In genomic region chr20:19277381-19277780, GRCh38 we compare ENCODE assay signal across 23 cellular contexts.
"Had no signal": no experiment of that assay in that cellular context is flagged by ENCODE, and none has a peak within 500 bp of the region (broad histone marks: within the 10 kb centered on the region; RNA-seq: fewer than 3 reads in every experiment).

No MANE protein-coding gene starts in this region.

- H3K27ac ChIP-seq: foreskin keratinocyte, lower lobe of right lung, sigmoid colon, transverse colon had no signal

- H3K4me1 ChIP-seq: foreskin keratinocyte had no signal

- H3K27me3 ChIP-seq: sigmoid colon, transverse colon had no signal

- H3K4me3 ChIP-seq: lower lobe of right lung, mucosa of descending colon, sigmoid colon, smooth muscle cell, transverse colon had no signal

- H3K27me3 Mint-ChIP-seq: activated CD4-positive, alpha-beta T cell treated with anti-CD3 and anti-CD28 coated beads for 36 hours; activated naive CD8-positive, alpha-beta T cell treated with anti-CD3 and anti-CD28 coated beads, Interleukin-2, amount 10 ng/mL, durations not matched to agents 7 days and 5 days; activated T-cell treated with anti-CD3 and anti-CD28 coated beads, Interleukin-2, amount 50 U/mL, for 24 hours; dendritic cell treated with granulocyte-macrophage colony-stimulating factor and Interleukin-4, amounts not matched to agents 40 ng/mL and 50 ng/mL, for 4 days had no signal

- H3K36me3 Mint-ChIP-seq: activated naive CD8-positive, alpha-beta T cell treated with anti-CD3 and anti-CD28 coated beads, Interleukin-2, amount 10 ng/mL, durations not matched to agents 7 days and 5 days; stimulated activated naive B cell treated with anti-CD40 and anti-IgM and Interleukin-4, amounts not matched to agents 10 μg/mL and 1 μg/mL and 100 μg/mL, for 72 hours had no signal

- H3K4me3 Mint-ChIP-seq: activated CD4-positive, alpha-beta T cell treated with anti-CD3 and anti-CD28 coated beads for 36 hours; activated naive CD8-positive, alpha-beta T cell treated with anti-CD3 and anti-CD28 coated beads, Interleukin-2, amount 10 ng/mL, durations not matched to agents 7 days and 5 days; activated T-cell treated with anti-CD3 and anti-CD28 coated beads, Interleukin-2, amount 50 U/mL, for 24 hours; dendritic cell treated with granulocyte-macrophage colony-stimulating factor and Interleukin-4, amounts not matched to agents 40 ng/mL and 50 ng/mL, for 4 days; neural crest cell; stimulated activated naive B cell treated with anti-CD40 and anti-IgM and Interleukin-4, amounts not matched to agents 10 μg/mL and 1 μg/mL and 100 μg/mL, for 72 hours; WTC11 had no signal

- H3K36me3 ChIP-seq: lower lobe of right lung, transverse colon had no signal

- DNase-seq: activated CD4-positive, alpha-beta T cell treated with anti-CD3 and anti-CD28 coated beads for 36 hours; activated CD4-positive, alpha-beta T cell treated with anti-CD3 and anti-CD28 coated beads, Interleukin-2, amount 50 U/mL, for 4 hours; activated CD8-positive, alpha-beta memory T cell treated with anti-CD3 and anti-CD28 coated beads for 24 hours; activated CD8-positive, alpha-beta memory T cell treated with anti-CD3 and anti-CD28 coated beads, Interleukin-2, amount 50 U/mL, for 4 hours; activated naive CD4-positive, alpha-beta T cell treated with Interleukin-2 at 50 U/mL for 16 hours; activated naive CD8-positive, alpha-beta T cell treated with anti-CD3 and anti-CD28 coated beads, Interleukin-2, amount 10 ng/mL, durations not matched to agents 7 days and 5 days; activated T-cell treated with anti-CD3 and anti-CD28 coated beads, Interleukin-2, amount 50 U/mL, for 24 hours; cerebellar nuclear complex; effector CD4-positive, alpha-beta T cell; foreskin keratinocyte; lower lobe of right lung; mesendoderm; mucosa of descending colon; sigmoid colon; stimulated activated CD4-positive, alpha-beta T cell treated with anti-CD3 and anti-CD28 coated beads, Interleukin-2, amount 100 ng/mL, for 48 hours; stimulated activated CD8-positive, alpha-beta memory T cell treated with anti-CD3 and anti-CD28 coated beads, Interleukin-4, amount 100 ng/mL, for 48 hours; stimulated activated naive B cell treated with anti-CD40 and anti-IgM and Interleukin-4, amounts not matched to agents 10 μg/mL and 1 μg/mL and 100 μg/mL, for 72 hours; T-helper 9 cell; transverse colon had no signal

- H3K27ac Mint-ChIP-seq: activated CD4-positive, alpha-beta T cell treated with anti-CD3 and anti-CD28 coated beads for 36 hours; activated naive CD8-positive, alpha-beta T cell treated with anti-CD3 and anti-CD28 coated beads, Interleukin-2, amount 10 ng/mL, durations not matched to agents 7 days and 5 days; activated T-cell treated with anti-CD3 and anti-CD28 coated beads, Interleukin-2, amount 50 U/mL, for 24 hours; dendritic cell treated with granulocyte-macrophage colony-stimulating factor and Interleukin-4, amounts not matched to agents 40 ng/mL and 50 ng/mL, for 4 days; stimulated activated naive B cell treated with anti-CD40 and anti-IgM and Interleukin-4, amounts not matched to agents 10 μg/mL and 1 μg/mL and 100 μg/mL, for 72 hours; WTC11 had no signal

- H3K9me3 Mint-ChIP-seq: activated naive CD8-positive, alpha-beta T cell treated with anti-CD3 and anti-CD28 coated beads, Interleukin-2, amount 10 ng/mL, durations not matched to agents 7 days and 5 days; activated T-cell treated with anti-CD3 and anti-CD28 coated beads, Interleukin-2, amount 50 U/mL, for 24 hours; dendritic cell treated with granulocyte-macrophage colony-stimulating factor and Interleukin-4, amounts not matched to agents 40 ng/mL and 50 ng/mL, for 4 days; neural crest cell; stimulated activated naive B cell treated with anti-CD40 and anti-IgM and Interleukin-4, amounts not matched to agents 10 μg/mL and 1 μg/mL and 100 μg/mL, for 72 hours; WTC11 had no signal

- ATAC-seq: activated CD4-positive, alpha-beta T cell treated with anti-CD3 and anti-CD28 coated beads for 36 hours; foreskin keratinocyte; lower lobe of right lung; mucosa of descending colon; stimulated activated naive B cell treated with anti-CD40 and anti-IgM and Interleukin-4, amounts not matched to agents 10 μg/mL and 1 μg/mL and 100 μg/mL, for 72 hours; WTC11 had no signal

- H3K4me1 Mint-ChIP-seq: activated CD4-positive, alpha-beta T cell treated with anti-CD3 and anti-CD28 coated beads for 36 hours; activated naive CD8-positive, alpha-beta T cell treated with anti-CD3 and anti-CD28 coated beads, Interleukin-2, amount 10 ng/mL, durations not matched to agents 7 days and 5 days; stimulated activated naive B cell treated with anti-CD40 and anti-IgM and Interleukin-4, amounts not matched to agents 10 μg/mL and 1 μg/mL and 100 μg/mL, for 72 hours had no signal

- H3K9me3 ChIP-seq: lower lobe of right lung, mucosa of descending colon, sigmoid colon, transverse colon had no signal
